22 cellular contexts compared by ENCODE assay signal in genomic region chr12:22361785-22362184, GRCh38.
"Had no signal": no experiment of that assay in that cellular context is flagged by ENCODE, and none has a peak within 500 bp of the region (broad histone marks: within the 10 kb centered on the region; RNA-seq: fewer than 3 reads in every experiment).

No MANE protein-coding gene starts in this region.

- H3K4me1 ChIP-seq: gastrocnemius medialis, left ventricle myocardium inferior, upper lobe of left lung had no signal

- DNase-seq: activated B cell treated with CpG ODN at 0.5 μM for 24 hours; activated CD4-positive, alpha-beta memory T cell treated with anti-CD3 and anti-CD28 coated beads for 36 hours; activated CD4-positive, alpha-beta T cell treated with anti-CD3 and anti-CD28 coated beads for 36 hours; activated naive CD4-positive, alpha-beta T cell treated with Interleukin-2 at 50 U/mL for 16 hours; activated naive CD8-positive, alpha-beta T cell treated with anti-CD3 and anti-CD28 coated beads, Interleukin-2, amount 10 ng/mL, durations not matched to agents 7 days and 5 days; activated T-cell treated with anti-CD3 and anti-CD28 coated beads, Interleukin-2, amount 50 U/mL, for 48 hours; cerebellar nuclear complex; cortex of kidney; effector CD4-positive, alpha-beta T cell; gastrocnemius medialis; hippocampal formation; left ventricle myocardium inferior; naive thymus-derived CD8-positive, alpha-beta T cell; retina; stimulated activated CD4-positive, alpha-beta T cell treated with anti-CD3 and anti-CD28 coated beads, Interleukin-4, amount 100 ng/mL, for 24 hours; stimulated activated naive CD4-positive, alpha-beta T cell treated with Interleukin-2 at 50 U/mL for 16 hours; T-helper 1 cell; upper lobe of left lung had no signal

- H3K27me3 Mint-ChIP-seq: activated CD4-positive, alpha-beta memory T cell treated with anti-CD3 and anti-CD28 coated beads for 36 hours; progenitor cell of endocrine pancreas had no signal

- H3K4me3 ChIP-seq: gastrocnemius medialis, left ventricle myocardium inferior, thoracic aorta, upper lobe of left lung had no signal

- H3K9me3 Mint-ChIP-seq: activated B cell treated with CpG ODN at 0.5 μM for 24 hours; activated CD4-positive, alpha-beta memory T cell treated with anti-CD3 and anti-CD28 coated beads for 36 hours; activated naive CD8-positive, alpha-beta T cell treated with anti-CD3 and anti-CD28 coated beads, Interleukin-2, amount 10 ng/mL, durations not matched to agents 7 days and 5 days had no signal

- H3K36me3 Mint-ChIP-seq: activated naive CD8-positive, alpha-beta T cell treated with anti-CD3 and anti-CD28 coated beads, Interleukin-2, amount 10 ng/mL, durations not matched to agents 7 days and 5 days; mesothelial cell of epicardium; naive thymus-derived CD8-positive, alpha-beta T cell had no signal

- H3K27ac Mint-ChIP-seq: activated B cell treated with CpG ODN at 0.5 μM for 24 hours; activated CD4-positive, alpha-beta memory T cell treated with anti-CD3 and anti-CD28 coated beads for 36 hours; activated CD4-positive, alpha-beta T cell treated with anti-CD3 and anti-CD28 coated beads for 36 hours; activated naive CD8-positive, alpha-beta T cell treated with anti-CD3 and anti-CD28 coated beads, Interleukin-2, amount 10 ng/mL, durations not matched to agents 7 days and 5 days; mesothelial cell of epicardium; progenitor cell of endocrine pancreas had no signal

- ATAC-seq: activated CD4-positive, alpha-beta T cell treated with anti-CD3 and anti-CD28 coated beads for 36 hours; esophagus mucosa; gastrocnemius medialis; naive thymus-derived CD8-positive, alpha-beta T cell had no signal

- H3K27me3 ChIP-seq: gastrocnemius medialis, upper lobe of left lung had no signal

- H3K36me3 ChIP-seq: gastrocnemius medialis, left ventricle myocardium inferior, thoracic aorta, upper lobe of left lung had no signal

- H3K9me3 ChIP-seq: gastrocnemius medialis, thoracic aorta, upper lobe of left lung had no signal

- H3K4me1 Mint-ChIP-seq: activated B cell treated with CpG ODN at 0.5 μM for 24 hours; activated CD4-positive, alpha-beta T cell treated with anti-CD3 and anti-CD28 coated beads for 36 hours; activated naive CD8-positive, alpha-beta T cell treated with anti-CD3 and anti-CD28 coated beads, Interleukin-2, amount 10 ng/mL, durations not matched to agents 7 days and 5 days; mesothelial cell of epicardium had no signal

- H3K27ac ChIP-seq: gastrocnemius medialis, left ventricle myocardium inferior, thoracic aorta, upper lobe of left lung had no signal

- H3K4me3 Mint-ChIP-seq: activated B cell treated with CpG ODN at 0.5 μM for 24 hours; activated CD4-positive, alpha-beta memory T cell treated with anti-CD3 and anti-CD28 coated beads for 36 hours; activated CD4-positive, alpha-beta T cell treated with anti-CD3 and anti-CD28 coated beads for 36 hours; activated naive CD8-positive, alpha-beta T cell treated with anti-CD3 and anti-CD28 coated beads, Interleukin-2, amount 10 ng/mL, durations not matched to agents 7 days and 5 days; mesothelial cell of epicardium; naive thymus-derived CD8-positive, alpha-beta T cell had no signal
